ENCODE assay signal across 1 cellular context in genomic region chr20:46689082-46689753, GRCh38.
TF ChIP-seq lines count a peak whose summit lies in the region.

Gene TP53RK, minus strand, starts transcription at chr20:46689444. Its CDS starts 30 bp downstream, at chr20:46689414.

TF ChIP-seq in HepG2, 621 proteins besides CTCF, POLR2A, EP300 and RAD21 (continued from another document and continues in another):
- TF ChIP-seq CEBPZ (IDR thresholded peaks at IDR 0.05; ENCODE audit: low read length) (no peak), ZNF710 (CRISPR knock-in tag; IDR thresholded peaks at IDR 0.05; ENCODE audit: borderline replicate concordance) (peak; percentile 66; the same call in 1 of the 2 replicates), ZFP36 (IDR thresholded peaks at IDR 0.05; ENCODE audit: borderline replicate concordance, low read depth, low read length, partially characterized antibody) (no peak), NFKBIZ (CRISPR knock-in tag; IDR thresholded peaks at IDR 0.05) (no peak; the same call in 1 of the 2 replicates), NONO (IDR thresholded peaks at IDR 0.05) (no peak), NONO (CRISPR knock-in tag; conservative IDR thresholded peaks at IDR 0.05) (peak; percentile 70; the same call in 1 of the 2 replicates), MLLT10 (CRISPR knock-in tag; IDR thresholded peaks at IDR 0.05) (no peak), ZNF776 (CRISPR knock-in tag; IDR thresholded peaks at IDR 0.05) (peak; percentile 61; the same call in 1 of the 2 replicates), ZFX (CRISPR knock-in tag; IDR thresholded peaks at IDR 0.05; ENCODE audit: low read depth) (peak; percentile 97), THAP7 (CRISPR knock-in tag; IDR thresholded peaks at IDR 0.05) (peak; percentile 94; the same call in 1 of the 2 replicates), SALL1 (CRISPR knock-in tag; IDR thresholded peaks at IDR 0.05) (peak; percentile 89), ZMAT3 (CRISPR knock-in tag; conservative IDR thresholded peaks at IDR 0.05) (peak; percentile 80), FOXP1 (IDR thresholded peaks at IDR 0.05) (no peak), FOXP1 (CRISPR knock-in tag; IDR thresholded peaks at IDR 0.05) (no peak), ZNF460 (CRISPR knock-in tag; IDR thresholded peaks at IDR 0.05; ENCODE audit: borderline replicate concordance) (no peak; the same call in 1 of the 2 replicates), ZNF781 (CRISPR knock-in tag; IDR thresholded peaks at IDR 0.05; ENCODE audit: borderline replicate concordance, not compliant biosample characterization) (no peak), JUNB (CRISPR knock-in tag; IDR thresholded peaks at IDR 0.05; ENCODE audit: borderline replicate concordance) (no peak), ZNF124 (CRISPR knock-in tag; IDR thresholded peaks at IDR 0.05) (peak; percentile 43; the same call in 1 of the 2 replicates), ZBTB44 (CRISPR knock-in tag; IDR thresholded peaks at IDR 0.05) (0 out of 2 replicates have a peak, but pooled peaks have one; percentile 23), HOXD1 (CRISPR knock-in tag; IDR thresholded peaks at IDR 0.05) (no peak; the same call in none of the 2 replicates), ZNF691 (CRISPR knock-in tag; IDR thresholded peaks at IDR 0.05; ENCODE audit: borderline replicate concordance, low read depth) (no peak; the same call in none of the 2 replicates), PCBP1 (IDR thresholded peaks at IDR 0.05; ENCODE audit: borderline replicate concordance, low read depth, low read length) (0 out of 2 replicates have a peak, but pooled peaks have one; percentile 32), HOXA3 (CRISPR knock-in tag; IDR thresholded peaks at IDR 0.05) (peak; percentile 88), HNRNPLL (IDR thresholded peaks at IDR 0.05; ENCODE audit: low read depth, low read length, poor library complexity, severe bottlenecking) (peak; percentile 90), ZMYM2 (CRISPR knock-in tag; IDR thresholded peaks at IDR 0.05) (no peak), ZNF598 (CRISPR knock-in tag; IDR thresholded peaks at IDR 0.05; ENCODE audit: borderline replicate concordance) (peak; percentile 98), GLI4 (CRISPR knock-in tag; IDR thresholded peaks at IDR 0.05; ENCODE audit: borderline replicate concordance) (peak; percentile 99), TP53 (CRISPR knock-in tag; conservative IDR thresholded peaks at IDR 0.05) (0 out of 2 replicates have a peak, but pooled peaks have one; percentile 74), ZNF225 (CRISPR knock-in tag; IDR thresholded peaks at IDR 0.05) (peak; percentile 95), USF2 (IDR thresholded peaks at IDR 0.05; ENCODE audit: low read depth, low read length) (no peak), USF2 (CRISPR knock-in tag; IDR thresholded peaks at IDR 0.05; ENCODE audit: borderline replicate concordance) (no peak), ZNF432 (CRISPR knock-in tag; IDR thresholded peaks at IDR 0.05; ENCODE audit: borderline replicate concordance) (no peak; the same call in 1 of the 2 replicates), ONECUT2 (CRISPR knock-in tag; IDR thresholded peaks at IDR 0.05) (peak; percentile 63; the same call in 1 of the 2 replicates), ATF2 (CRISPR knock-in tag; IDR thresholded peaks at IDR 0.05) (peak; percentile 31; the same call in 1 of the 2 replicates), CBFB (CRISPR knock-in tag; IDR thresholded peaks at IDR 0.05) (no peak; the same call in none of the 2 replicates), HINFP (CRISPR knock-in tag; IDR thresholded peaks at IDR 0.05; ENCODE audit: low read depth) (peak; percentile 53), SP5 (CRISPR knock-in tag; IDR thresholded peaks at IDR 0.05; ENCODE audit: borderline replicate concordance, low read depth) (peak; percentile 82), ZIK1 (CRISPR knock-in tag; IDR thresholded peaks at IDR 0.05; ENCODE audit: borderline replicate concordance, low read depth) (0 out of 2 replicates have a peak, but pooled peaks have one; percentile 46), KDM5A (IDR thresholded peaks at IDR 0.05; ENCODE audit: borderline replicate concordance, low read length) (peak; percentile 15; the same call in 1 of the 2 replicates), HMGXB3 (CRISPR knock-in tag; IDR thresholded peaks at IDR 0.05; ENCODE audit: borderline replicate concordance) (peak; percentile 30; the same call in 1 of the 2 replicates), ZBTB1 (CRISPR knock-in tag; IDR thresholded peaks at IDR 0.05; ENCODE audit: borderline replicate concordance) (peak; percentile 61; the same call in 1 of the 2 replicates), MTA3 (CRISPR knock-in tag; IDR thresholded peaks at IDR 0.05) (no peak), ZNF619 (CRISPR knock-in tag; IDR thresholded peaks at IDR 0.05) (peak; percentile 53; the same call in 1 of the 2 replicates)
